Comparison of ENCODE assay signal across 19 cellular contexts in the genomic region with DNA sequence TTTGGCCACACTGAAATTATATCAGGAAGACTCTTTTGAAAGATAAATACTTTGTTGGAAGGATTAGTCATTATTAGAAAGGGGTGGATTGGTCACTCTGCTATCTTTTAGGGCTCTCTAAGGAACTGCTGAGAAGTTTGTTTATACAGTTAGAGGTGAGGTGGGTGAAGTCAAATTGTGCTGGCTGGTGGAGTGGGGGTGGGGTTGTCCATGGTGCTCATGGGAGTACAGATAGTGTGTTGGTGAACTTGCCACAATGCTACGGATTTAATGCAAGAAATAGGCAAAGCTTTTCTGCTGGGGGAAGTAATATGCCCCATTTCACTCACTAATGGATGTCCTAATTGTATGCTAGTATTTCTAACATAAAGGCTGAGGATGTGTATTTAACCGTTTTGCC. TPM values are rescaled to one million over a fixed set of nuclear protein-coding genes. Genes with fewer than 3 reads are reported as not detected.
DNase-seq lines count a peak whose midpoint lies in the region; ATAC-seq, FAIRE-seq and TF ChIP-seq lines count a peak whose summit lies in the region.
"Had no signal": no experiment of that assay in that cellular context is flagged by ENCODE, and none has a peak within 500 bp of the region (broad histone marks: within the 10 kb centered on the region; RNA-seq: fewer than 3 reads in every experiment).

No MANE protein-coding gene starts in this region.

- H3K9me3 Mint-ChIP-seq in astrocyte (ENCODE audit: unreplicated experiment): peaks cover 7% of the 10 kb centered on the region

- H3K4me1 ChIP-seq in A549 (peaks cover 71% of the 10 kb centered on the region), astrocyte (ENCODE audit: insufficient read depth, low read length) (peaks cover 43% of the 10 kb centered on the region), neutrophil (ENCODE audit: control insufficient read depth in 1 of 2, insufficient read depth in 1 of 2, low read depth in 1 of 2, low read length in 1 of 2) (peaks cover 98 to 99% of the 10 kb centered on the region in 2 experiments), A673 (ENCODE audit: insufficient read depth, low read length, poor library complexity, severe bottlenecking) (no peaks in the 10 kb centered on the region)

- DNase-seq in A549 (ENCODE audit: low read depth in 1 of 2, low spot score in 1 of 2) (no peak), ELR (ENCODE audit: low read depth) (peak; percentile 23), astrocyte (ENCODE audit: low read depth) (no peak), A673 (ENCODE audit: low spot score) (no peak)
- no peak for DNase-seq in effector CD8-positive, alpha-beta T cell (lab: John Stamatoyannopoulos, UW)
- DNase-seq: activated CD4-positive, CD25-positive, alpha-beta regulatory T cell; cerebellar nuclear complex; hypothalamus; Kasumi-1; NCI-H146; NCI-H446; stimulated activated naive CD8-positive, alpha-beta T cell treated with anti-CD3 and anti-CD28 coated beads, Interleukin-15, Interleukin-2, amounts not matched to agents 100 U/mL and 50 U/mL, for 24 hours had no signal

- peak overlapping the region in 1 of 2 experiments; percentile 60; a peak in 4 of 6 replicates for H3K27ac ChIP-seq in A549
- H3K27ac ChIP-seq in astrocyte (ENCODE audit: low read depth, low read length): no peak overlapping the region
- H3K27ac ChIP-seq in neutrophil: peak overlapping the region; percentile 97
- H3K27ac ChIP-seq in A673 (ENCODE audit: low read depth, low read length, poor library complexity, severe bottlenecking): no peak overlapping the region

- CTCF ChIA-PET in A549 (lab: Yijun Ruan, JAX) (interaction anchor here (2.1 to 2.4 kb wide), 2 partner anchors 11 to 80 kb away, joined by 9 to 12 read pairs; no protein-coding TSS in a partner anchor), A673 (lab: Charles Lee) (no interaction called here)

- H3K4me2 ChIP-seq in A549: peak overlapping the region; percentile 36
- peak overlapping the region; percentile 23 for H3K4me2 ChIP-seq in astrocyte (ENCODE audit: low read length)

- H2AFZ ChIP-seq in astrocyte (ENCODE audit: low read depth, low read length): no peak overlapping the region

- peak overlapping the region; percentile 60 for H3K27ac Mint-ChIP-seq in astrocyte (ENCODE audit: unreplicated experiment)

- H3K9ac ChIP-seq in astrocyte (ENCODE audit: low read length): no peak overlapping the region

- H3K27me3 Mint-ChIP-seq in astrocyte (ENCODE audit: low read depth, unreplicated experiment): no peaks in the 10 kb centered on the region

- TF ChIP-seq EP300 in A549 (IDR thresholded peaks at IDR 0.05): no peak

- TF ChIP-seq CTCF in A549 (IDR thresholded peaks at IDR 0.05): no peak
- TF ChIP-seq CTCF in astrocyte (IDR thresholded peaks at IDR 0.05; ENCODE audit: insufficient read depth, low read depth, low read length): no peak
- TF ChIP-seq CTCF in neutrophil (IDR thresholded peaks at IDR 0.05): no peak
- TF ChIP-seq CTCF in A673 (conservative IDR thresholded peaks at IDR 0.05; ENCODE audit: low read depth, low read length): no peak

- H3K36me3 ChIP-seq in astrocyte (ENCODE audit: insufficient read depth, low read length) (no peaks in the 10 kb centered on the region), neutrophil (no peaks in the 10 kb centered on the region), A673 (ENCODE audit: insufficient read depth, low read length, poor library complexity, severe bottlenecking) (no peaks in the 10 kb centered on the region)

- no peak overlapping the region for H3K4me3 Mint-ChIP-seq in astrocyte (ENCODE audit: unreplicated experiment)
- H3K4me3 Mint-ChIP-seq: neural crest cell had no signal

- 86% methylated on average over 2 of the region's 2 CpGs for WGBS in A549 (ENCODE audit: missing lambda C conversion rate)

- no peak for TF ChIP-seq RAD21 in A549 (conservative IDR thresholded peaks at IDR 0.05 in 1 of 2, IDR thresholded peaks at IDR 0.05 in 1 of 2)

- no TSS peak for BruUV-seq in A673 (replicated peaks; lab: Mats Ljungman, UMichigan)

- TF ChIP-seq POLR2A in A549 (IDR thresholded peaks at IDR 0.05; ENCODE audit: low read length) (no peak), GM18505 (IDR thresholded peaks at IDR 0.05; ENCODE audit: borderline replicate concordance, extremely low read depth, insufficient read depth, insufficient read length) (no peak)

- H3K4me3 ChIP-seq in A549 (no peak overlapping the region), astrocyte (ENCODE audit: insufficient read depth, low read depth, low read length) (no peak overlapping the region), neutrophil (ENCODE audit: low read depth in 1 of 2, low read length in 1 of 2) (no peak overlapping the region), A673 (ENCODE audit: low read depth, low read length, poor library complexity, severe bottlenecking) (no peak overlapping the region)

- intact Hi-C loops in A673 (cut with micrococcal nuclease; ENCODE audit: unreplicated experiment): no loop called here

- FAIRE-seq in A549 (lab: Jason Lieb, UNC) (no peak), astrocyte (lab: Jason Lieb, UNC) (no peak)

- H3K9me3 ChIP-seq in A549 (no peaks in the 10 kb centered on the region), astrocyte (ENCODE audit: insufficient read depth, low read depth, low read length) (no peaks in the 10 kb centered on the region), neutrophil (no peaks in the 10 kb centered on the region), A673 (ENCODE audit: low read depth, low read length, poor library complexity, severe bottlenecking) (peaks cover under 1% of the 10 kb centered on the region)

- peaks cover 72% of the 10 kb centered on the region for H3K79me2 ChIP-seq in astrocyte (ENCODE audit: insufficient read depth, low read length)

- POLR2A ChIA-PET in A549 (lab: Yijun Ruan, JAX): interaction anchor here (1.5 kb wide), 1 partner anchor 120 kb away, joined by 5 read pairs; a partner anchor contains a TSS
- POLR2A ChIA-PET in A673 (lab: Charles Lee; ENCODE audit: low non-redundant PET): no interaction called here

- peaks cover 14% of the 10 kb centered on the region for H3K36me3 Mint-ChIP-seq in astrocyte (ENCODE audit: low read depth, unreplicated experiment)

- H3K27me3 ChIP-seq in astrocyte (ENCODE audit: insufficient read depth, low read length) (no peaks in the 10 kb centered on the region), neutrophil (no peaks in the 10 kb centered on the region), A673 (replicated peaks; ENCODE audit: insufficient read depth, low read depth, low read length, poor library complexity) (no peaks in the 10 kb centered on the region)

- ATAC-seq in A549 (no peak), GM18505 (IDR thresholded peaks at IDR 0.05; ENCODE audit: unreplicated experiment) (no peak), HG02623 (IDR thresholded peaks at IDR 0.05; ENCODE audit: unreplicated experiment) (no peak)
- ATAC-seq: left lobe of liver; sciatic nerve; SK-N-SH treated with all-trans-retinoic acid at 6 μM for 48 hours; stimulated activated naive CD8-positive, alpha-beta T cell treated with anti-CD3 and anti-CD28 coated beads, Interleukin-15, Interleukin-2, amounts not matched to agents 100 U/mL and 50 U/mL, for 24 hours had no signal

- H4K20me1 ChIP-seq in astrocyte (ENCODE audit: insufficient read depth, low read length): peaks cover 47% of the 10 kb centered on the region

- peaks cover 65% of the 10 kb centered on the region for H3K4me1 Mint-ChIP-seq in astrocyte (ENCODE audit: low read depth, unreplicated experiment)

TF ChIP-seq in A549, 52 proteins besides CTCF, POLR2A, EP300 and RAD21:
- TF ChIP-seq RARB (CRISPR knock-in tag; IDR thresholded peaks at IDR 0.05) (no peak), JUNB (IDR thresholded peaks at IDR 0.05) (no peak)

RNA-seq across cellular contexts. Expression of a gene that starts 35.8 kb away (rescaled TPM):
- polyA plus RNA-seq in A549 (2011; rRNA removed) (7.0 and 7.9 TPM in 2 replicates), A549 (2017; fragmentation: RNase III; extraction: RNeasy Plus Mini Kit Qiagen cat#74134 plus additional on column Dnase treatment) (4.3 to 4.5 TPM (median 4.5 TPM) in 3 replicates)
- polyA plus RNA-seq in A549 (2012; cell fraction: cytosol; rRNA removed): 2.3 and 3.3 TPM in 2 replicates
- 6.9 and 7.5 TPM in 2 replicates for polyA plus RNA-seq in A549 (2012; cell fraction: nucleus; rRNA removed)
- polyA minus RNA-seq in A549 (2011; rRNA and poly(A)+ RNA removed): 8.7 and 9.1 TPM in 2 replicates
- total RNA-seq in astrocyte (25.6 and 30.6 TPM in 2 replicates), A673 (2021) (9.2 and 13.1 TPM in 2 replicates)
